ENCODE assay signal across 10 cellular contexts in the genomic region with DNA sequence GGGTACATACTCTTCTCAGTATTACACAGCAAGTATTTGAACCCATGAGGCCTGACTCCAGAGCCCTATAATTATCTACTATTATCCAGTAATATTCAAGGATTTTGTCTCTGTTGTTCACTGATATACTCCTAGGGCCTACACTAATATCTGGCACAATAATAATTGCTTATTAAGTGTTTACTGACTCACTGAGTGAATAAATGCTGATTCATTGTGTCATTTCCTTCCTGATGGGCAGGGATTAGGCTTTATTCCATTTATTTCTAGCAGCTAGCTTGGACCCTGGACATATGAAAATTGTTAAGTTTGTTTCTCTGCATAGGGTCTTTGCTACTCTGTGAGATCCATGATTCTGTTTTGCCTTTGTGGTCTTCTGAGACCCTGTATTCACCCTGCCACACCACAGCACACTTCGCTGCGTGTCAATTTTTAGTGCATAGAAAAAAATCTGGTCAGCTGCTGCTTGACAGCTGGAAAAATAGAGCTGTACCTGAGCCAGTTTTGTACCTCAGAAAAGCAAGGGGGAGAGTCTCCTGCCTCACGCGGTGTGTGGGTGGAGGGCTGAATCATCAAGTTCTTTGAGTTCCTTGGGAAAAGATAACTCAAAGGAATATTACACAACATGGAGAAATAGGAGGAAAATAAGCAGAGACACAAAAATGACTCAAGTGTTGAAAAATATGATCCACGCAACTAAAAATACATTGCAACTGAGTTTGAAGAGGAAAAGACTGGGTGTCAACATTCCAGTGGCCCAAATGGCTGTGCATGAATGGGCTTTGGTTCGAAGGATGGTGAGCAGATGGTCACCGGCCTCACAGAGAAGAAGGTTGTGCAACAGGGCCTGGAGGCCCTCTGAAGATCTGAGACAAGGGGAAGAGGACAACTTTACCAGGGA. TPM values are rescaled to one million over a fixed set of nuclear protein-coding genes. Genes with fewer than 3 reads are reported as not detected.
DNase-seq lines count a peak whose midpoint lies in the region; ATAC-seq and TF ChIP-seq lines count a peak whose summit lies in the region.
"Had no signal": no experiment of that assay in that cellular context is flagged by ENCODE, and none has a peak within 500 bp of the region (broad histone marks: within the 10 kb centered on the region; RNA-seq: fewer than 3 reads in every experiment).

No MANE protein-coding gene starts in this region.

- DNase-seq in activated naive CD8-positive, alpha-beta T cell treated with anti-CD3 and anti-CD28 coated beads, Interleukin-2, amount 50 U/mL, for 24 hours: no peak
- no peak for DNase-seq in activated naive CD8-positive, alpha-beta T cell treated with anti-CD3 and anti-CD28 coated beads for 36 hours
- DNase-seq in dedifferentiated amniotic fluid mesenchymal stem cell (ENCODE audit: extremely low spot score) (peak; percentile 62), left lung (peak in 1 of 2 donors; percentile 67), cerebellar nuclear complex (lab: John Stamatoyannopoulos, UW) (no peak)
- no peak for DNase-seq in CD4-positive, alpha-beta memory T cell
- no peak for DNase-seq in activated T-cell treated with anti-CD3 and anti-CD28 coated beads, Interleukin-2, amount 50 U/mL, for 1 hour
- DNase-seq in activated T-helper 1 cell treated with anti-CD3 and anti-CD28 coated beads, Interleukin-12 subunit alpha, Interleukin-12 subunit beta, Interleukin-2, Interleukin-4 antibody, amounts not matched to agents 30 ng/mL and 10 ng/mL and 1 ng/mL, durations not matched to agents 14 hours and 24 hours and 36 hours (ENCODE audit: low spot score): no peak
- DNase-seq: nephron progenitor cell had no signal

- TF ChIP-seq CTCF in left lung (IDR thresholded peaks at IDR 0.05): no peak

- ATAC-seq in activated naive CD8-positive, alpha-beta T cell treated with anti-CD3 and anti-CD28 coated beads, Interleukin-2, amount 50 U/mL, for 24 hours: no peak
- ATAC-seq in left lung: peak; percentile 57

- H3K4me1 Mint-ChIP-seq in activated naive CD8-positive, alpha-beta T cell treated with anti-CD3 and anti-CD28 coated beads, Interleukin-2, amount 50 U/mL, for 24 hours: peaks cover 1% of the 10 kb centered on the region
- peaks cover 11% of the 10 kb centered on the region for H3K4me1 Mint-ChIP-seq in activated naive CD8-positive, alpha-beta T cell treated with anti-CD3 and anti-CD28 coated beads for 36 hours
- peaks cover 0 to 7% (median 6%) of the 10 kb centered on the region in 4 donors for H3K4me1 Mint-ChIP-seq in CD4-positive, alpha-beta memory T cell
- H3K4me1 Mint-ChIP-seq in activated T-helper 1 cell treated with anti-CD3 and anti-CD28 coated beads, Interleukin-12 subunit alpha, Interleukin-12 subunit beta, Interleukin-2, Interleukin-4 antibody, amounts not matched to agents 30 ng/mL and 10 ng/mL and 1 ng/mL, durations not matched to agents 14 hours and 24 hours and 36 hours (ENCODE audit: low read depth): peaks cover 22% of the 10 kb centered on the region
- H3K4me1 Mint-ChIP-seq: nephron progenitor cell had no signal

- H3K27ac Mint-ChIP-seq in activated naive CD8-positive, alpha-beta T cell treated with anti-CD3 and anti-CD28 coated beads, Interleukin-2, amount 50 U/mL, for 24 hours: peak overlapping the region; percentile 17
- H3K27ac Mint-ChIP-seq in activated naive CD8-positive, alpha-beta T cell treated with anti-CD3 and anti-CD28 coated beads for 36 hours: no peak overlapping the region
- H3K27ac Mint-ChIP-seq in CD4-positive, alpha-beta memory T cell: no peak overlapping the region
- H3K27ac Mint-ChIP-seq in activated T-helper 1 cell treated with anti-CD3 and anti-CD28 coated beads, Interleukin-12 subunit alpha, Interleukin-12 subunit beta, Interleukin-2, Interleukin-4 antibody, amounts not matched to agents 30 ng/mL and 10 ng/mL and 1 ng/mL, durations not matched to agents 14 hours and 24 hours and 36 hours: no peak overlapping the region
- H3K27ac Mint-ChIP-seq: nephron progenitor cell had no signal

- H3K4me1 ChIP-seq in left lung: peaks cover 0 to 13% of the 10 kb centered on the region in 2 donors
- no peaks in the 10 kb centered on the region for H3K4me1 ChIP-seq in CD4-positive, alpha-beta memory T cell (ENCODE audit: insufficient read depth, low read length)

- no peaks in the 10 kb centered on the region for H3K36me3 ChIP-seq in left lung
- no peaks in the 10 kb centered on the region for H3K36me3 ChIP-seq in CD4-positive, alpha-beta memory T cell (ENCODE audit: insufficient read depth, low read length)

- CTCF ChIA-PET in CD4-positive, alpha-beta memory T cell (lab: Charles Lee; ENCODE audit: partially characterized antibody): interaction anchor here (1.0 to 1.2 kb wide), 5 partner anchors 9 to 505 kb away, joined by 3 to 4 read pairs (median 3); a partner anchor contains a TSS

- H3K36me3 Mint-ChIP-seq in activated naive CD8-positive, alpha-beta T cell treated with anti-CD3 and anti-CD28 coated beads, Interleukin-2, amount 50 U/mL, for 24 hours (ENCODE audit: low read depth): no peaks in the 10 kb centered on the region
- H3K36me3 Mint-ChIP-seq in activated naive CD8-positive, alpha-beta T cell treated with anti-CD3 and anti-CD28 coated beads for 36 hours: no peaks in the 10 kb centered on the region
- H3K36me3 Mint-ChIP-seq in CD4-positive, alpha-beta memory T cell: no peaks in the 10 kb centered on the region
- peaks cover 3% of the 10 kb centered on the region for H3K36me3 Mint-ChIP-seq in activated T-helper 1 cell treated with anti-CD3 and anti-CD28 coated beads, Interleukin-12 subunit alpha, Interleukin-12 subunit beta, Interleukin-2, Interleukin-4 antibody, amounts not matched to agents 30 ng/mL and 10 ng/mL and 1 ng/mL, durations not matched to agents 14 hours and 24 hours and 36 hours (ENCODE audit: low read depth)

- H3K4me3 Mint-ChIP-seq in activated naive CD8-positive, alpha-beta T cell treated with anti-CD3 and anti-CD28 coated beads, Interleukin-2, amount 50 U/mL, for 24 hours: no peak overlapping the region
- H3K4me3 Mint-ChIP-seq in activated naive CD8-positive, alpha-beta T cell treated with anti-CD3 and anti-CD28 coated beads for 36 hours: no peak overlapping the region
- H3K4me3 Mint-ChIP-seq in CD4-positive, alpha-beta memory T cell: no peak overlapping the region
- no peak overlapping the region for H3K4me3 Mint-ChIP-seq in activated T-helper 1 cell treated with anti-CD3 and anti-CD28 coated beads, Interleukin-12 subunit alpha, Interleukin-12 subunit beta, Interleukin-2, Interleukin-4 antibody, amounts not matched to agents 30 ng/mL and 10 ng/mL and 1 ng/mL, durations not matched to agents 14 hours and 24 hours and 36 hours
- H3K4me3 Mint-ChIP-seq: nephron progenitor cell had no signal

- H3K27me3 ChIP-seq in left lung: no peaks in the 10 kb centered on the region
- no peaks in the 10 kb centered on the region for H3K27me3 ChIP-seq in CD4-positive, alpha-beta memory T cell (ENCODE audit: insufficient read depth, low read length)

- H3K27ac ChIP-seq in left lung: peak overlapping the region in 1 of 2 donors; percentile 55
- no peak overlapping the region for H3K27ac ChIP-seq in CD4-positive, alpha-beta memory T cell (ENCODE audit: low read depth, low read length)

- intact Hi-C loops in left lung (cut with DNase I): no loop called here
- intact Hi-C loops in CD4-positive, alpha-beta memory T cell (cut with micrococcal nuclease): no loop called here
- intact Hi-C loops in activated T-helper 1 cell treated with anti-CD3 and anti-CD28 coated beads, Interleukin-12 subunit alpha, Interleukin-12 subunit beta, Interleukin-2, Interleukin-4 antibody, amounts not matched to agents 30 ng/mL and 10 ng/mL and 1 ng/mL, durations not matched to agents 14 hours and 24 hours and 36 hours (cut with micrococcal nuclease): no loop called here

- H3K9me3 Mint-ChIP-seq in activated naive CD8-positive, alpha-beta T cell treated with anti-CD3 and anti-CD28 coated beads, Interleukin-2, amount 50 U/mL, for 24 hours: no peaks in the 10 kb centered on the region
- H3K9me3 Mint-ChIP-seq in activated naive CD8-positive, alpha-beta T cell treated with anti-CD3 and anti-CD28 coated beads for 36 hours: no peaks in the 10 kb centered on the region
- H3K9me3 Mint-ChIP-seq in CD4-positive, alpha-beta memory T cell: peaks cover 0 to 2% (median 0%) of the 10 kb centered on the region in 8 donors
- no peaks in the 10 kb centered on the region for H3K9me3 Mint-ChIP-seq in activated T-helper 1 cell treated with anti-CD3 and anti-CD28 coated beads, Interleukin-12 subunit alpha, Interleukin-12 subunit beta, Interleukin-2, Interleukin-4 antibody, amounts not matched to agents 30 ng/mL and 10 ng/mL and 1 ng/mL, durations not matched to agents 14 hours and 24 hours and 36 hours
- H3K9me3 Mint-ChIP-seq: nephron progenitor cell had no signal

- H3K4me3 ChIP-seq in left lung: no peak overlapping the region
- H3K4me3 ChIP-seq in CD4-positive, alpha-beta memory T cell (ENCODE audit: low read length in 2 of 2): no peak overlapping the region

- POLR2A ChIA-PET in CD4-positive, alpha-beta memory T cell (lab: Charles Lee; ENCODE audit: partially characterized antibody): no interaction called here

- H3K9me3 ChIP-seq in left lung: no peaks in the 10 kb centered on the region
- no peaks in the 10 kb centered on the region for H3K9me3 ChIP-seq in CD4-positive, alpha-beta memory T cell (ENCODE audit: control insufficient read depth in 1 of 2, low read length in 2 of 2)

- no peaks in the 10 kb centered on the region for H3K27me3 Mint-ChIP-seq in activated naive CD8-positive, alpha-beta T cell treated with anti-CD3 and anti-CD28 coated beads, Interleukin-2, amount 50 U/mL, for 24 hours
- no peaks in the 10 kb centered on the region for H3K27me3 Mint-ChIP-seq in activated naive CD8-positive, alpha-beta T cell treated with anti-CD3 and anti-CD28 coated beads for 36 hours
- H3K27me3 Mint-ChIP-seq in CD4-positive, alpha-beta memory T cell: peaks cover 0 to 4% of the 10 kb centered on the region in 2 donors
- H3K27me3 Mint-ChIP-seq in activated T-helper 1 cell treated with anti-CD3 and anti-CD28 coated beads, Interleukin-12 subunit alpha, Interleukin-12 subunit beta, Interleukin-2, Interleukin-4 antibody, amounts not matched to agents 30 ng/mL and 10 ng/mL and 1 ng/mL, durations not matched to agents 14 hours and 24 hours and 36 hours (ENCODE audit: insufficient read depth): no peaks in the 10 kb centered on the region

RNA-seq across cellular contexts. Expression of a gene that starts 18.9 kb away (rescaled TPM):
- 10 to 100 TPM; 20.8 to 22.4 TPM for total RNA-seq in activated naive CD8-positive, alpha-beta T cell treated with anti-CD3 and anti-CD28 coated beads for 36 hours
- total RNA-seq in left lung: 100 to 1,000 TPM in 1 of 2 donors, 10 to 100 TPM in 1; 28.0 to 105 TPM
- 10 to 100 TPM; 38.5 to 40.2 TPM for total RNA-seq in CD4-positive, alpha-beta memory T cell
- 100 to 1,000 TPM; 105 to 124 TPM for polyA plus RNA-seq in CD4-positive, alpha-beta memory T cell
- 94.4 and 99.9 TPM in 2 replicates for total RNA-seq in activated T-helper 1 cell treated with anti-CD3 and anti-CD28 coated beads, Interleukin-12 subunit alpha, Interleukin-12 subunit beta, Interleukin-2, Interleukin-4 antibody, amounts not matched to agents 30 ng/mL and 10 ng/mL and 1 ng/mL, durations not matched to agents 14 hours and 24 hours and 36 hours

RNA-seq across cellular contexts. Expression of a gene that starts 59.1 kb away (rescaled TPM):
- not detected for total RNA-seq in activated naive CD8-positive, alpha-beta T cell treated with anti-CD3 and anti-CD28 coated beads for 36 hours
- not detected for total RNA-seq in left lung
- not detected for total RNA-seq in CD4-positive, alpha-beta memory T cell
- not detected for polyA plus RNA-seq in CD4-positive, alpha-beta memory T cell
- not detected in 2 replicates for total RNA-seq in activated T-helper 1 cell treated with anti-CD3 and anti-CD28 coated beads, Interleukin-12 subunit alpha, Interleukin-12 subunit beta, Interleukin-2, Interleukin-4 antibody, amounts not matched to agents 30 ng/mL and 10 ng/mL and 1 ng/mL, durations not matched to agents 14 hours and 24 hours and 36 hours
- total RNA-seq: activated CD8-positive, alpha-beta memory T cell treated with anti-CD3 and anti-CD28 coated beads for 36 hours had no signal
